ENCODE assay signal across 9 cellular contexts in genomic region chr1:53957231-53957818, GRCh38. TPM values are rescaled to one million over a fixed set of nuclear protein-coding genes. Genes with fewer than 3 reads are reported as not detected.
DNase-seq lines count a peak whose midpoint lies in the region; TF ChIP-seq lines count a peak whose summit lies in the region.
"Had no signal": no experiment of that assay in that cellular context is flagged by ENCODE, and none has a peak within 500 bp of the region (broad histone marks: within the 10 kb centered on the region; RNA-seq: fewer than 3 reads in every experiment).

No MANE protein-coding gene starts in this region.

- TF ChIP-seq CTCF in cardiac fibroblast (IDR thresholded peaks at IDR 0.05; ENCODE audit: low read depth, low read length) (no peak), ovary (IDR thresholded peaks at IDR 0.05) (no peak)

- H3K9me3 ChIP-seq in ovary: no peaks in the 10 kb centered on the region

- no peaks in the 10 kb centered on the region for H3K27me3 ChIP-seq in ovary

- TF ChIP-seq POLR2A in ovary (IDR thresholded peaks at IDR 0.05): no peak

- no peaks in the 10 kb centered on the region for H3K4me1 ChIP-seq in ovary (ENCODE audit: insufficient read depth)

- intact Hi-C loops in ovary (cut with DNase I): loop anchor here in 1 of 4 donors (10.0 kb wide), 1 partner anchor 103 kb away; no protein-coding TSS in a partner anchor

- H3K27ac ChIP-seq in ovary: no peak overlapping the region

- DNase-seq in DMS53 (lab: John Stamatoyannopoulos, UW) (peak; percentile 94), M059J (ENCODE audit: low read depth) (peak; percentile 83), cardiac fibroblast (ENCODE audit: low read depth in 2 of 2) (peak; percentile 35 to 61), non-pigmented ciliary epithelial cell (ENCODE audit: low read depth) (peak; percentile 47), NCI-H1436 (lab: John Stamatoyannopoulos, UW) (no peak), ovary (no peak), cerebellar cortex (ENCODE audit: low spot score) (no peak)
- DNase-seq in central memory CD4-positive, alpha-beta T cell: no peak
- DNase-seq: stimulated activated CD4-positive, alpha-beta T cell treated with anti-CD3 and anti-CD28 coated beads, Interleukin-4, amount 100 ng/mL, for 24 hours had no signal

- H3K4me3 ChIP-seq in cardiac fibroblast (replicated peaks in 1 of 2; ENCODE audit: low read depth in 2 of 2, low read length in 2 of 2) (no peak overlapping the region), ovary (no peak overlapping the region)

- WGBS in ovary, 3 donors: 26 to 36% (median 29%) methylated on average over 3 of the region's 3 CpGs

- H3K36me3 ChIP-seq in ovary: no peaks in the 10 kb centered on the region

- no peak for TF ChIP-seq EP300 in ovary (IDR thresholded peaks at IDR 0.05)

RNA-seq across cellular contexts. Expression of gene LRRC42, which starts 11.2 kb away (rescaled TPM):
- total RNA-seq in M059J (2014; rRNA removed; shearing (Covaris generic)): 53.0 and 59.3 TPM in 2 replicates
- 10 to 100 TPM; 14.5 to 29.1 (median 20.8) TPM for total RNA-seq in ovary
- 10 to 100 TPM; 17.1 to 22.3 TPM for polyA plus RNA-seq in ovary

RNA-seq across cellular contexts. Expression of gene IFT25, which starts 11.8 kb away (rescaled TPM):
- total RNA-seq in M059J (2014; rRNA removed; shearing (Covaris generic)): 62.7 and 95.9 TPM in 2 replicates
- total RNA-seq in ovary: 10 to 100 TPM; 24.2 to 39.3 (median 28.5) TPM
- 10 to 100 TPM; 27.6 to 39.4 TPM for polyA plus RNA-seq in ovary

Comparison
In these comparisons a context has a peak if more than half of its experiments do, and no peak if none do; other contexts are left out.
1. DNase-seq: peak in DMS53 (single experiment), M059J (single experiment), cardiac fibroblast (2 of 2) and non-pigmented ciliary epithelial cell (single experiment); none in NCI-H1436 (single experiment), central memory CD4-positive, alpha-beta T cell (single experiment), ovary (0 of 5) and cerebellar cortex (single experiment).